In the genomic region with DNA sequence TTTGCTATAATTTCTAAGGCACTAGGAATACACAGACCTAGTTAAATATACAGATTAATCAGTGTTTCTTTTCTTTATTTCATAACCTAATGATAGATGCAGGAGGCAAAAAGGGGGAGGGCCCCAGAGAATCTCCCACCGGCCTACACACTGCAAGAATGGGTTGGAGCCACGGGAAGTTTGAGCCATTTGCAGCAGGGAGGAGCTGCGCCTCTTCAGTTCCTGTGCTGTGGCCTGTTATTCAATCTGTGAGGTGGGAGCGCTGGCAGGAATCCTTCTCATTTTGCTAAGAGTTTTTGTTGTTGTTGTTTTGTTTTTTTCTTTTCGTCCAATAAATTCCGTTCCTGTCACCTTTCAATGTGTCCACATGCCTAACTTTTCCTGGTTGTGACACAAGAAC, we compare ENCODE assay signal across 1 cellular context.
TF ChIP-seq lines count a peak whose summit lies in the region.

No MANE protein-coding gene starts in this region.

TF ChIP-seq in IMR-90, 13 proteins besides CTCF, POLR2A, EP300 and RAD21 (continued from another document):
- TF ChIP-seq RCOR1 (IDR thresholded peaks at IDR 0.05; ENCODE audit: insufficient replicate concordance, low read length) (no peak), RFX5 (IDR thresholded peaks at IDR 0.05; ENCODE audit: low read depth, low read length) (no peak), MXI1 (IDR thresholded peaks at IDR 0.05; ENCODE audit: borderline replicate concordance, low read depth, low read length) (no peak), MAFK (IDR thresholded peaks at IDR 0.05; ENCODE audit: low read depth, low read length) (no peak), BHLHE40 (IDR thresholded peaks at IDR 0.05; ENCODE audit: low read depth, low read length) (no peak), USF2 (IDR thresholded peaks at IDR 0.05; ENCODE audit: low read depth, low read length) (no peak), MAZ (IDR thresholded peaks at IDR 0.05; ENCODE audit: borderline replicate concordance, low read depth, low read length) (no peak), CEBPB (IDR thresholded peaks at IDR 0.05; ENCODE audit: low read depth, low read length) (no peak), NFE2L2 (IDR thresholded peaks at IDR 0.05; ENCODE audit: low read depth, low read length) (no peak), SMC3 (IDR thresholded peaks at IDR 0.05; ENCODE audit: low read depth, low read length) (no peak), CHD1 (IDR thresholded peaks at IDR 0.05; ENCODE audit: low read depth, low read length) (no peak), FOS (IDR thresholded peaks at IDR 0.05; ENCODE audit: low read depth, low read length) (no peak)
